ENCODE assay signal across 7 cellular contexts in genomic region chr7:149306854-149307253, GRCh38.
"Had no signal": no experiment of that assay in that cellular context is flagged by ENCODE, and none has a peak within 500 bp of the region (broad histone marks: within the 10 kb centered on the region; RNA-seq: fewer than 3 reads in every experiment).

No MANE protein-coding gene starts in this region.

- H3K4me3 ChIP-seq: GM23248, HAP-1 had no signal

- H3K27ac ChIP-seq: GM23248 had no signal

- H3K9me3 ChIP-seq: HAP-1 had no signal

- H3K4me1 ChIP-seq: HAP-1 had no signal

- H3K36me3 ChIP-seq: HAP-1 had no signal

- ATAC-seq: HCT116 had no signal

- DNase-seq: GM23248, GOT3, H7, IMR-90, KBM-7 had no signal
